ENCODE assay signal across 1 cellular context in genomic region chr7:74522281-74522905, GRCh38.
TF ChIP-seq lines count a peak whose summit lies in the region.

No MANE protein-coding gene starts in this region.

TF ChIP-seq in HepG2, 621 proteins besides CTCF, POLR2A, EP300 and RAD21 (continued from another document):
- TF ChIP-seq ZNF576 (CRISPR knock-in tag; IDR thresholded peaks at IDR 0.05): no peak
- TF ChIP-seq ZSCAN9 (CRISPR knock-in tag; IDR thresholded peaks at IDR 0.05; ENCODE audit: borderline replicate concordance): no peak
